In the genomic region with DNA sequence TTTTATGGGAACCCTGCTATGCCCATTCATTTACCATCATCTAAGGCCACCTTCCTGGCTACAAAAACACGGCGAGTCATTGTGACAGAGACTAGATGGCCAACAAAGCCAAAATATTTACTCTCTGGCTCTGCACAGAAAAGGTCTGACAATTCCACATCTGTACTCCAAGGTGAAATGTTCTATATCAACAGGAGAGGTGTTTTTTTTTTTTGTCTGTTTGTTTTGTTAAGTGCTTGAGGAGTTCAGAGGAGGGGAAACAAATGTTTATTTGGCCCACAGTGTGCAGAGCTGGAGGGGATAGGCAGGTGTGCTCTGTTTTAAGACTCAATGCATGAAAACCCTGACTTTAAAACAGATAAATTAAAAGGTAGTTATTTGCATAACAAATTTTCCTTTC, we compare ENCODE assay signal across 12 cellular contexts.
DNase-seq lines count a peak whose midpoint lies in the region.
"Had no signal": no experiment of that assay in that cellular context is flagged by ENCODE, and none has a peak within 500 bp of the region (broad histone marks: within the 10 kb centered on the region; RNA-seq: fewer than 3 reads in every experiment).

No MANE protein-coding gene starts in this region.

- no peaks in the 10 kb centered on the region for H3K36me3 Mint-ChIP-seq in activated T-cell treated with anti-CD3 and anti-CD28 coated beads, Interleukin-2, amount 50 U/mL, for 24 hours (ENCODE audit: low read depth)

- no peaks in the 10 kb centered on the region for H3K9me3 Mint-ChIP-seq in activated T-cell treated with anti-CD3 and anti-CD28 coated beads, Interleukin-2, amount 50 U/mL, for 24 hours

- peak overlapping the region; percentile 92 for H3K27ac Mint-ChIP-seq in activated T-cell treated with anti-CD3 and anti-CD28 coated beads, Interleukin-2, amount 50 U/mL, for 24 hours

- no peak overlapping the region for H3K4me3 Mint-ChIP-seq in activated T-cell treated with anti-CD3 and anti-CD28 coated beads, Interleukin-2, amount 50 U/mL, for 24 hours

- peaks cover 94% of the 10 kb centered on the region for H3K4me1 Mint-ChIP-seq in activated T-cell treated with anti-CD3 and anti-CD28 coated beads, Interleukin-2, amount 50 U/mL, for 24 hours (ENCODE audit: low read depth)

- DNase-seq in activated T-cell treated with anti-CD3 and anti-CD28 coated beads, Interleukin-2, amount 50 U/mL, for 24 hours, result no peak
- no peak for DNase-seq in activated T-cell treated with anti-CD3 and anti-CD28 coated beads, Interleukin-2, amount 50 U/mL, for 1 hour
- DNase-seq in NCI-H146 treated with DMSO at 0.1 percent for 48 hours (lab: John Stamatoyannopoulos, UW; ENCODE audit: unreplicated experiment) (peak; percentile 68), SHP77 treated with DMSO at 0.1 percent for 48 hours (lab: John Stamatoyannopoulos, UW) (peak; percentile 64), EL (no peak), NCI-H446 treated with DMSO at 0.1 percent for 48 hours (lab: John Stamatoyannopoulos, UW) (no peak)
- DNase-seq in stimulated activated CD8-positive, alpha-beta memory T cell treated with anti-CD3 and anti-CD28 coated beads, Interleukin-4, amount 100 ng/mL, for 48 hours, result peak; percentile 18
- no peak for DNase-seq in stimulated activated CD4-positive, alpha-beta T cell treated with anti-CD3 and anti-CD28 coated beads, Interleukin-12 subunit alpha, Interleukin-12 subunit beta, amount 100 ng/mL, for 4 hours
- DNase-seq: DND-41; posterior cingulate gyrus; stimulated activated CD4-positive, alpha-beta T cell treated with anti-CD3 and anti-CD28 coated beads, Interleukin-15, amount 100 ng/mL, for 24 hours; WERI-Rb-1 had no signal

- H3K27me3 Mint-ChIP-seq in activated T-cell treated with anti-CD3 and anti-CD28 coated beads, Interleukin-2, amount 50 U/mL, for 24 hours, result no peaks in the 10 kb centered on the region

Comparison
In these comparisons a context has a peak if more than half of its experiments do, and no peak if none do; other contexts are left out.
1. DNase-seq: peak in NCI-H146 treated with DMSO at 0.1 percent for 48 hours (single experiment), SHP77 treated with DMSO at 0.1 percent for 48 hours (single experiment) and stimulated activated CD8-positive, alpha-beta memory T cell treated with anti-CD3 and anti-CD28 coated beads, Interleukin-4, amount 100 ng/mL, for 48 hours (single experiment); none in activated T-cell treated with anti-CD3 and anti-CD28 coated beads, Interleukin-2, amount 50 U/mL, for 24 hours (single experiment), activated T-cell treated with anti-CD3 and anti-CD28 coated beads, Interleukin-2, amount 50 U/mL, for 1 hour (single experiment), EL (single experiment), NCI-H446 treated with DMSO at 0.1 percent for 48 hours (single experiment) and stimulated activated CD4-positive, alpha-beta T cell treated with anti-CD3 and anti-CD28 coated beads, Interleukin-12 subunit alpha, Interleukin-12 subunit beta, amount 100 ng/mL, for 4 hours (single experiment).